In genomic region chr17:75514299-75515228, GRCh38 we compare ENCODE assay signal across 8 cellular contexts. TPM values are rescaled to one million over a fixed set of nuclear protein-coding genes. Genes with fewer than 3 reads are reported as not detected.
DNase-seq lines count a peak whose midpoint lies in the region; ATAC-seq and TF ChIP-seq lines count a peak whose summit lies in the region.

No MANE protein-coding gene starts in this region.

- TF ChIP-seq CTCF in left ventricle myocardium inferior (IDR thresholded peaks at IDR 0.05; ENCODE audit: borderline replicate concordance) (no peak), gastrocnemius medialis (IDR thresholded peaks at IDR 0.05 in 4 of 5, conservative IDR thresholded peaks at IDR 0.05 in 1 of 5) (no peak)

- ATAC-seq in gastrocnemius medialis, result no peak

- peaks cover 32% of the 10 kb centered on the region for H3K36me3 ChIP-seq in left ventricle myocardium inferior
- H3K36me3 ChIP-seq in gastrocnemius medialis, result peaks cover 0 to 6% of the 10 kb centered on the region in 2 donors

- no peaks in the 10 kb centered on the region for H3K27me3 ChIP-seq in left ventricle myocardium inferior (ENCODE audit: low read depth)
- no peaks in the 10 kb centered on the region for H3K27me3 ChIP-seq in gastrocnemius medialis

- no peak overlapping the region for H3K4me3 Mint-ChIP-seq in activated CD4-positive, alpha-beta T cell treated with anti-CD3 and anti-CD28 coated beads, Interleukin-2, amount 10 ng/mL, durations not matched to agents 24 days and 14 days

- H3K4me1 Mint-ChIP-seq in activated CD4-positive, alpha-beta T cell treated with anti-CD3 and anti-CD28 coated beads, Interleukin-2, amount 10 ng/mL, durations not matched to agents 24 days and 14 days, result peaks cover 21% of the 10 kb centered on the region

- DNase-seq in activated CD4-positive, alpha-beta T cell treated with anti-CD3 and anti-CD28 coated beads, Interleukin-2, amount 10 ng/mL, durations not matched to agents 24 days and 14 days, result peak; percentile 64
- no peak for DNase-seq in activated CD4-positive, alpha-beta T cell treated with anti-CD3 and anti-CD28 coated beads for 1 hour
- DNase-seq in activated T-cell treated with anti-CD3 and anti-CD28 coated beads, Interleukin-2, amount 50 U/mL, for 48 hours, result peak; percentile 33 to 40
- DNase-seq in left ventricle myocardium inferior (no peak), gastrocnemius medialis (no peak), NCI-H1092 (lab: John Stamatoyannopoulos, UW) (no peak), NCI-H1436 (lab: John Stamatoyannopoulos, UW) (no peak), DMS153 treated with DMSO at 0.1 percent for 48 hours (lab: John Stamatoyannopoulos, UW; ENCODE audit: unreplicated experiment) (no peak)

- H3K9me3 ChIP-seq in left ventricle myocardium inferior (replicated peaks), result no peaks in the 10 kb centered on the region
- no peaks in the 10 kb centered on the region for H3K9me3 ChIP-seq in gastrocnemius medialis

- no peak overlapping the region for H3K27ac Mint-ChIP-seq in activated CD4-positive, alpha-beta T cell treated with anti-CD3 and anti-CD28 coated beads, Interleukin-2, amount 10 ng/mL, durations not matched to agents 24 days and 14 days

- H3K27ac ChIP-seq in left ventricle myocardium inferior (replicated peaks) (peak overlapping the region; percentile 96), gastrocnemius medialis (peak overlapping the region; percentile 91 to 95 (median 93))

- peaks cover 7% of the 10 kb centered on the region for H3K27me3 Mint-ChIP-seq in activated CD4-positive, alpha-beta T cell treated with anti-CD3 and anti-CD28 coated beads, Interleukin-2, amount 10 ng/mL, durations not matched to agents 24 days and 14 days

- H3K9me3 Mint-ChIP-seq in activated CD4-positive, alpha-beta T cell treated with anti-CD3 and anti-CD28 coated beads, Interleukin-2, amount 10 ng/mL, durations not matched to agents 24 days and 14 days, result no peaks in the 10 kb centered on the region

- intact Hi-C loops in activated CD4-positive, alpha-beta T cell treated with anti-CD3 and anti-CD28 coated beads, Interleukin-2, amount 10 ng/mL, durations not matched to agents 24 days and 14 days (cut with micrococcal nuclease), result loop anchor here (10.0 kb wide), 1 partner anchor 220 kb away; no protein-coding TSS in a partner anchor
- intact Hi-C loops in left ventricle myocardium inferior (cut with micrococcal nuclease), result loop anchor here (10.0 kb wide), 1 partner anchor 90 kb away; no protein-coding TSS in a partner anchor
- intact Hi-C loops in gastrocnemius medialis (cut with DNase I; ENCODE audit: low total_unique reads), result loop anchor here (1.0 to 10.0 kb wide), 6 partner anchors 54 to 250 kb away; partner anchors contain the start of genes GGA3, MRPS7 and TMEM94

- peaks cover 84% of the 10 kb centered on the region for H3K4me1 ChIP-seq in left ventricle myocardium inferior
- H3K4me1 ChIP-seq in gastrocnemius medialis, result peaks cover 38 to 50% of the 10 kb centered on the region in 2 donors

- peaks cover 12% of the 10 kb centered on the region for H3K36me3 Mint-ChIP-seq in activated CD4-positive, alpha-beta T cell treated with anti-CD3 and anti-CD28 coated beads, Interleukin-2, amount 10 ng/mL, durations not matched to agents 24 days and 14 days (ENCODE audit: low read depth)

- in situ Hi-C loops in gastrocnemius medialis (cut with MboI; ENCODE audit: low sequenced_read_pairs in 4 of 4), result loop anchor here (5.0 to 10.0 kb wide), 2 partner anchors 87 to 90 kb away; no protein-coding TSS in a partner anchor

- no peak for TF ChIP-seq POLR2A in gastrocnemius medialis (IDR thresholded peaks at IDR 0.05)

- peak overlapping the region; percentile 95 for H3K4me3 ChIP-seq in left ventricle myocardium inferior
- H3K4me3 ChIP-seq in gastrocnemius medialis, result peak overlapping the region; percentile 81 to 95 (median 90)

RNA-seq across cellular contexts. Expression of gene CASKIN2, which starts 0.8 kb away (rescaled TPM):
- total RNA-seq in activated CD4-positive, alpha-beta T cell treated with anti-CD3 and anti-CD28 coated beads, Interleukin-2, amount 10 ng/mL, durations not matched to agents 24 days and 14 days, result 1.4 and 1.6 TPM in 2 replicates
- 34.3 TPM for total RNA-seq in left ventricle myocardium inferior
- total RNA-seq in gastrocnemius medialis, result 10 to 100 TPM; 11.3 to 24.1 (median 16.8) TPM

RNA-seq across cellular contexts. Expression of gene TSEN54, which starts 1.8 kb away (rescaled TPM):
- 61.7 and 66.4 TPM in 2 replicates for total RNA-seq in activated CD4-positive, alpha-beta T cell treated with anti-CD3 and anti-CD28 coated beads, Interleukin-2, amount 10 ng/mL, durations not matched to agents 24 days and 14 days
- total RNA-seq in left ventricle myocardium inferior (6.8 TPM), gastrocnemius medialis (10 to 100 TPM; 15.4 to 31.2 (median 17.8) TPM)

RNA-seq across cellular contexts. Expression of gene LLGL2, which starts 10.9 kb away (rescaled TPM):
- total RNA-seq in activated CD4-positive, alpha-beta T cell treated with anti-CD3 and anti-CD28 coated beads, Interleukin-2, amount 10 ng/mL, durations not matched to agents 24 days and 14 days, result 6.5 and 9.0 TPM in 2 replicates
- 2.0 TPM for total RNA-seq in left ventricle myocardium inferior
- 1 to 10 TPM in 3 of 4 donors, under 1 TPM in 1; 0.78 to 7.1 (median 1.4) TPM for total RNA-seq in gastrocnemius medialis

RNA-seq across cellular contexts. Expression of gene TMEM94, which starts 58.1 kb away (rescaled TPM):
- total RNA-seq in activated CD4-positive, alpha-beta T cell treated with anti-CD3 and anti-CD28 coated beads, Interleukin-2, amount 10 ng/mL, durations not matched to agents 24 days and 14 days, result 68.9 and 69.5 TPM in 2 replicates
- total RNA-seq in left ventricle myocardium inferior, result 38.8 TPM
- 10 to 100 TPM; 56.5 to 85.5 (median 60.0) TPM for total RNA-seq in gastrocnemius medialis

Comparison
In these comparisons a context has a peak if more than half of its experiments do, and no peak if none do; other contexts are left out.
1. DNase-seq: peak in activated CD4-positive, alpha-beta T cell treated with anti-CD3 and anti-CD28 coated beads, Interleukin-2, amount 10 ng/mL, durations not matched to agents 24 days and 14 days (single experiment) and activated T-cell treated with anti-CD3 and anti-CD28 coated beads, Interleukin-2, amount 50 U/mL, for 48 hours (2 of 2); none in activated CD4-positive, alpha-beta T cell treated with anti-CD3 and anti-CD28 coated beads for 1 hour (single experiment), left ventricle myocardium inferior (single experiment), gastrocnemius medialis (0 of 2), NCI-H1092 (single experiment), NCI-H1436 (single experiment) and DMS153 treated with DMSO at 0.1 percent for 48 hours (single experiment).